Comparison of ENCODE assay signal across 23 cellular contexts in genomic region chr11:94558932-94559331, GRCh38. TPM values are rescaled to one million over a fixed set of nuclear protein-coding genes. Genes with fewer than 3 reads are reported as not detected.
"Had no signal": no experiment of that assay in that cellular context is flagged by ENCODE, and none has a peak within 500 bp of the region (broad histone marks: within the 10 kb centered on the region; RNA-seq: fewer than 3 reads in every experiment).

No MANE protein-coding gene starts in this region.

- DNase-seq: activated CD4-positive, alpha-beta memory T cell treated with anti-CD3 and anti-CD28 coated beads for 36 hours; activated CD4-positive, alpha-beta T cell treated with anti-CD3 and anti-CD28 coated beads, Interleukin-2, amount 10 ng/mL, durations not matched to agents 7 days and 5 days; activated CD4-positive, CD25-positive, alpha-beta regulatory T cell; activated CD8-positive, alpha-beta memory T cell treated with anti-CD3 and anti-CD28 coated beads for 24 hours; activated effector memory CD4-positive, alpha-beta T cell treated with anti-CD3 and anti-CD28 coated beads, Interleukin-2, amount 50 U/mL, for 16 hours; activated naive CD4-positive, alpha-beta T cell treated with Interleukin-2 at 50 U/mL for 16 hours; activated T-cell treated with anti-CD3 and anti-CD28 coated beads, Interleukin-2, amount 50 U/mL, for 4 hours; amygdala; NCI-H1092 treated with DMSO at 0.1 percent for 48 hours; NCI-H1417 treated with DMSO at 0.1 percent for 48 hours; NCI-H1694; NCI-H2029; NCI-H345; NCI-H510A; Right ventricle myocardium superior; RPMI8226 had no signal

- ATAC-seq: activated T-cell treated with anti-CD3 and anti-CD28 coated beads, Interleukin-2, amount 50 U/mL, for 4 hours; Panc1 had no signal

- H3K36me3 ChIP-seq: SJSA1 had no signal

- H3K4me3 ChIP-seq: SJSA1 had no signal

- H3K27ac ChIP-seq: SJSA1, VCaP had no signal

- H3K9me3 ChIP-seq: SJSA1 had no signal

- H3K27me3 ChIP-seq: SJSA1 had no signal

RNA-seq across cellular contexts. Expression of gene C11orf97, which starts 46.7 kb away (rescaled TPM):
- total RNA-seq: activated CD4-positive, alpha-beta memory T cell treated with anti-CD3 and anti-CD28 coated beads for 36 hours; activated CD4-positive, alpha-beta T cell treated with anti-CD3 and anti-CD28 coated beads, Interleukin-2, amount 10 ng/mL, durations not matched to agents 7 days and 5 days; activated T-cell treated with anti-CD3 and anti-CD28 coated beads, Interleukin-2, amount 50 U/mL, for 4 hours; astrocyte; LHCN-M2; M059J; OCI-LY7; Right ventricle myocardium superior; SJSA1 had no signal
